In genomic region chr9:1722404-1722803, GRCh38 we compare ENCODE assay signal across 3 cellular contexts.
A peak's percentile ranks its signal among the peaks of the same experiment; 100 is the strongest.
TF ChIP-seq lines count a peak whose summit lies in the region.

No MANE protein-coding gene starts in this region.

TF ChIP-seq in SK-N-SH, 30 proteins besides CTCF, POLR2A, EP300 and RAD21 (continued from another document):
- TF ChIP-seq USF1 (IDR thresholded peaks at IDR 0.05; ENCODE audit: borderline replicate concordance, low read depth) (peak; percentile 19; the same call in 1 of the 2 replicates), ELF1 (IDR thresholded peaks at IDR 0.05) (no peak)

TF ChIP-seq in SK-N-SH treated with all-trans-retinoic acid at 6 μM for 48 hours, 23 proteins besides CTCF, POLR2A, EP300 and RAD21 (continued from another document):
- no peak for TF ChIP-seq CREB5 (CRISPR knock-in tag; IDR thresholded peaks at IDR 0.05; ENCODE audit: low read depth)
- TF ChIP-seq TCF4 (CRISPR knock-in tag; IDR thresholded peaks at IDR 0.05; ENCODE audit: borderline replicate concordance), result no peak
- TF ChIP-seq ARNTL (CRISPR knock-in tag; IDR thresholded peaks at IDR 0.05; ENCODE audit: borderline replicate concordance, low read depth), result no peak
- TF ChIP-seq PPARA (CRISPR knock-in tag; IDR thresholded peaks at IDR 0.05; ENCODE audit: borderline replicate concordance), result no peak
- TF ChIP-seq SNAI2 (CRISPR knock-in tag; IDR thresholded peaks at IDR 0.05), result no peak
- TF ChIP-seq, protein P1, sequence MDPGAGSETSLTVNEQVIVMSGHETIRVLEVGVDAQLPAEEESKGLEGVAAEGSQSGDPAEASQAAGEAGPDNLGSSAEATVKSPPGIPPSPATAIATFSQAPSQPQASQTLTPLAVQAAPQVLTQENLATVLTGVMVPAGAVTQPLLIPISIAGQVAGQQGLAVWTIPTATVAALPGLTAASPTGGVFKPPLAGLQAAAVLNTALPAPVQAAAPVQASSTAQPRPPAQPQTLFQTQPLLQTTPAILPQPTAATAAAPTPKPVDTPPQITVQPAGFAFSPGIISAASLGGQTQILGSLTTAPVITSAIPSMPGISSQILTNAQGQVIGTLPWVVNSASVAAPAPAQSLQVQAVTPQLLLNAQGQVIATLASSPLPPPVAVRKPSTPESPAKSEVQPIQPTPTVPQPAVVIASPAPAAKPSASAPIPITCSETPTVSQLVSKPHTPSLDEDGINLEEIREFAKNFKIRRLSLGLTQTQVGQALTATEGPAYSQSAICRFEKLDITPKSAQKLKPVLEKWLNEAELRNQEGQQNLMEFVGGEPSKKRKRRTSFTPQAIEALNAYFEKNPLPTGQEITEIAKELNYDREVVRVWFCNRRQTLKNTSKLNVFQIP (CRISPR knock-in tag; IDR thresholded peaks at IDR 0.05; ENCODE audit: borderline replicate concordance, low read depth), result no peak
- no peak for TF ChIP-seq RARB (CRISPR knock-in tag; IDR thresholded peaks at IDR 0.05)
- no peak for TF ChIP-seq CSRNP3 (CRISPR knock-in tag; IDR thresholded peaks at IDR 0.05)
- no peak for TF ChIP-seq ZNF565 (CRISPR knock-in tag; conservative IDR thresholded peaks at IDR 0.05; ENCODE audit: low read depth)
- TF ChIP-seq, protein P2, sequence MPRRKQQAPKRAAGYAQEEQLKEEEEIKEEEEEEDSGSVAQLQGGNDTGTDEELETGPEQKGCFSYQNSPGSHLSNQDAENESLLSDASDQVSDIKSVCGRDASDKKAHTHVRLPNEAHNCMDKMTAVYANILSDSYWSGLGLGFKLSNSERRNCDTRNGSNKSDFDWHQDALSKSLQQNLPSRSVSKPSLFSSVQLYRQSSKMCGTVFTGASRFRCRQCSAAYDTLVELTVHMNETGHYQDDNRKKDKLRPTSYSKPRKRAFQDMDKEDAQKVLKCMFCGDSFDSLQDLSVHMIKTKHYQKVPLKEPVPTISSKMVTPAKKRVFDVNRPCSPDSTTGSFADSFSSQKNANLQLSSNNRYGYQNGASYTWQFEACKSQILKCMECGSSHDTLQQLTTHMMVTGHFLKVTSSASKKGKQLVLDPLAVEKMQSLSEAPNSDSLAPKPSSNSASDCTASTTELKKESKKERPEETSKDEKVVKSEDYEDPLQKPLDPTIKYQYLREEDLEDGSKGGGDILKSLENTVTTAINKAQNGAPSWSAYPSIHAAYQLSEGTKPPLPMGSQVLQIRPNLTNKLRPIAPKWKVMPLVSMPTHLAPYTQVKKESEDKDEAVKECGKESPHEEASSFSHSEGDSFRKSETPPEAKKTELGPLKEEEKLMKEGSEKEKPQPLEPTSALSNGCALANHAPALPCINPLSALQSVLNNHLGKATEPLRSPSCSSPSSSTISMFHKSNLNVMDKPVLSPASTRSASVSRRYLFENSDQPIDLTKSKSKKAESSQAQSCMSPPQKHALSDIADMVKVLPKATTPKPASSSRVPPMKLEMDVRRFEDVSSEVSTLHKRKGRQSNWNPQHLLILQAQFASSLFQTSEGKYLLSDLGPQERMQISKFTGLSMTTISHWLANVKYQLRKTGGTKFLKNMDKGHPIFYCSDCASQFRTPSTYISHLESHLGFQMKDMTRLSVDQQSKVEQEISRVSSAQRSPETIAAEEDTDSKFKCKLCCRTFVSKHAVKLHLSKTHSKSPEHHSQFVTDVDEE (CRISPR knock-in tag; IDR thresholded peaks at IDR 0.05), result no peak
- TF ChIP-seq ZC3H10 (CRISPR knock-in tag; IDR thresholded peaks at IDR 0.05), result no peak
- no peak for TF ChIP-seq CSDC2 (CRISPR knock-in tag; IDR thresholded peaks at IDR 0.05)

TF ChIP-seq in IMR-90, 13 proteins besides CTCF, POLR2A, EP300 and RAD21 (continued from another document):
- TF ChIP-seq ELK1 (IDR thresholded peaks at IDR 0.05; ENCODE audit: borderline replicate concordance, low read depth, low read length), result no peak
- no peak for TF ChIP-seq MAFK (IDR thresholded peaks at IDR 0.05; ENCODE audit: low read depth, low read length)
- TF ChIP-seq BHLHE40 (IDR thresholded peaks at IDR 0.05; ENCODE audit: low read depth, low read length), result no peak
- TF ChIP-seq NFE2L2 (IDR thresholded peaks at IDR 0.05; ENCODE audit: low read depth, low read length), result no peak
- no peak for TF ChIP-seq USF2 (IDR thresholded peaks at IDR 0.05; ENCODE audit: low read depth, low read length)
- no peak for TF ChIP-seq MXI1 (IDR thresholded peaks at IDR 0.05; ENCODE audit: borderline replicate concordance, low read depth, low read length)
- no peak for TF ChIP-seq RCOR1 (IDR thresholded peaks at IDR 0.05; ENCODE audit: insufficient replicate concordance, low read length)
- no peak for TF ChIP-seq CEBPB (IDR thresholded peaks at IDR 0.05; ENCODE audit: low read depth, low read length)
TF ChIP-seq in IMR-90: peak in this region for 0.
